1 cellular context compared by ENCODE assay signal in genomic region chr15:65792988-65793812, GRCh38.
TF ChIP-seq lines count a peak whose summit lies in the region.

No MANE protein-coding gene starts in this region.

TF ChIP-seq in K562, 482 proteins besides CTCF, POLR2A, EP300 and RAD21 (continued from another document):
- no peak for TF ChIP-seq FOXA1 (IDR thresholded peaks at IDR 0.05; ENCODE audit: borderline replicate concordance)
